ENCODE assay signal across 10 cellular contexts in genomic region chr3:38707730-38708129, GRCh38. TPM values are rescaled to one million over a fixed set of nuclear protein-coding genes. Genes with fewer than 3 reads are reported as not detected.
DNase-seq lines count a peak whose midpoint lies in the region; FAIRE-seq and TF ChIP-seq lines count a peak whose summit lies in the region.
"Had no signal": no experiment of that assay in that cellular context is flagged by ENCODE, and none has a peak within 500 bp of the region (broad histone marks: within the 10 kb centered on the region; RNA-seq: fewer than 3 reads in every experiment).

No MANE protein-coding gene starts in this region.

- peak overlapping the region; percentile 34 for H2AFZ ChIP-seq in neural progenitor cell (replicated peaks)

- no peaks in the 10 kb centered on the region for H3F3A ChIP-seq in neural progenitor cell (ENCODE audit: low read depth)

- DNase-seq in SKM-1 (lab: John Stamatoyannopoulos, UW; ENCODE audit: unreplicated experiment) (peak; percentile 0), SKM-1 treated with dmso at 0.1 percent for 144 hours (lab: John Stamatoyannopoulos, UW; ENCODE audit: unreplicated experiment) (no peak), HuH-7 (ENCODE audit: low spot score) (peak; percentile 23), bronchial epithelial cell (ENCODE audit: low read depth) (no peak), neural progenitor cell (ENCODE audit: low spot score) (peak; percentile 31), H4 (ENCODE audit: low spot score) (no peak), NCI-H1436 (lab: John Stamatoyannopoulos, UW) (no peak), HAP-1 (ENCODE audit: low spot score in 2 of 2) (no peak)

- no peaks in the 10 kb centered on the region for H3K4me1 Mint-ChIP-seq in neural progenitor cell

- no peak overlapping the region for H3K9ac ChIP-seq in neural progenitor cell

- no peak overlapping the region for H3K4me2 ChIP-seq in neural progenitor cell

- peaks cover 7% of the 10 kb centered on the region for H3K27me3 Mint-ChIP-seq in neural progenitor cell (ENCODE audit: insufficient read depth, low read depth)

- no peaks in the 10 kb centered on the region for H3K79me2 ChIP-seq in neural progenitor cell (ENCODE audit: low read depth)

- no peak overlapping the region for H3K27ac Mint-ChIP-seq in neural progenitor cell
- H3K27ac Mint-ChIP-seq: T-helper 1 cell treated with Interleukin-12 subunit alpha and Interleukin-12 subunit beta and Interleukin-4 antibody, amounts not matched to agents 30 μg/mL and 1 μg/mL, for 36 hours had no signal

- in situ Hi-C loops in HAP-1 (cut with MboI; ENCODE audit: low sequenced_read_pairs) = no loop called here

- H3K36me3 ChIP-seq in bronchial epithelial cell (ENCODE audit: control insufficient read depth, insufficient read depth, low read length) = no peaks in the 10 kb centered on the region
- H3K36me3 ChIP-seq in neural progenitor cell = no peaks in the 10 kb centered on the region
- no peaks in the 10 kb centered on the region for H3K36me3 ChIP-seq in HAP-1 (replicated peaks)

- H3K36me3 Mint-ChIP-seq in neural progenitor cell = no peaks in the 10 kb centered on the region

- no peaks in the 10 kb centered on the region for H3K9me3 ChIP-seq in neural progenitor cell (ENCODE audit: low read depth)
- H3K9me3 ChIP-seq in HAP-1 = no peaks in the 10 kb centered on the region

- no peaks in the 10 kb centered on the region for H3K4me1 ChIP-seq in neural progenitor cell
- no peaks in the 10 kb centered on the region for H3K4me1 ChIP-seq in HAP-1

- H3K4me3 ChIP-seq in bronchial epithelial cell (ENCODE audit: low read depth, low read length) (no peak overlapping the region), neural progenitor cell (no peak overlapping the region), HAP-1 (no peak overlapping the region)
- H3K4me3 ChIP-seq: skin epidermis had no signal

- TF ChIP-seq CTCF in bronchial epithelial cell (IDR thresholded peaks at IDR 0.05; ENCODE audit: insufficient read depth, low read length, severe bottlenecking) (peak; percentile 48), neural progenitor cell (IDR thresholded peaks at IDR 0.05) (peak; percentile 57)

- H4K20me1 ChIP-seq in neural progenitor cell (ENCODE audit: low read depth) = no peaks in the 10 kb centered on the region

- H3K27ac ChIP-seq in neural progenitor cell = no peak overlapping the region
- H3K27ac ChIP-seq: skin epidermis had no signal

- no peak overlapping the region for H3K4me3 Mint-ChIP-seq in neural progenitor cell
- H3K4me3 Mint-ChIP-seq: T-helper 1 cell treated with Interleukin-12 subunit alpha and Interleukin-12 subunit beta and Interleukin-4 antibody, amounts not matched to agents 30 μg/mL and 1 μg/mL, for 36 hours had no signal

- no peaks in the 10 kb centered on the region for H3K9me3 Mint-ChIP-seq in neural progenitor cell
- H3K9me3 Mint-ChIP-seq: T-helper 1 cell treated with Interleukin-12 subunit alpha and Interleukin-12 subunit beta and Interleukin-4 antibody, amounts not matched to agents 30 μg/mL and 1 μg/mL, for 36 hours had no signal

- H3K27me3 ChIP-seq in bronchial epithelial cell (ENCODE audit: control insufficient read depth, insufficient read depth, low read length) = no peaks in the 10 kb centered on the region
- H3K27me3 ChIP-seq in neural progenitor cell = no peaks in the 10 kb centered on the region
- no peaks in the 10 kb centered on the region for H3K27me3 ChIP-seq in HAP-1 (ENCODE audit: low read depth)

- no peak for FAIRE-seq in bronchial epithelial cell (lab: Jason Lieb, UNC)

RNA-seq across cellular contexts. Expression of gene SCN5A, which starts 58.2 kb away (rescaled TPM):
- total RNA-seq in bronchial epithelial cell (under 0.01 TPM in 1 of 2 replicates, not detected in the other), neural progenitor cell (ENCODE audit: low replicate concordance) (3.9 and 4.6 TPM in 2 replicates)
- total RNA-seq in H4 (2014; rRNA removed; shearing (Covaris generic)) = 0.85 and 3.0 TPM in 2 replicates

Comparison
In these comparisons a context has a peak if more than half of its experiments do, and no peak if none do; other contexts are left out.
1. DNase-seq: peak in SKM-1 (single experiment), HuH-7 (single experiment) and neural progenitor cell (single experiment); none in SKM-1 treated with dmso at 0.1 percent for 144 hours (single experiment), bronchial epithelial cell (single experiment), H4 (single experiment), NCI-H1436 (single experiment) and HAP-1 (0 of 2).